ENCODE assay signal across 8 cellular contexts in the genomic region with DNA sequence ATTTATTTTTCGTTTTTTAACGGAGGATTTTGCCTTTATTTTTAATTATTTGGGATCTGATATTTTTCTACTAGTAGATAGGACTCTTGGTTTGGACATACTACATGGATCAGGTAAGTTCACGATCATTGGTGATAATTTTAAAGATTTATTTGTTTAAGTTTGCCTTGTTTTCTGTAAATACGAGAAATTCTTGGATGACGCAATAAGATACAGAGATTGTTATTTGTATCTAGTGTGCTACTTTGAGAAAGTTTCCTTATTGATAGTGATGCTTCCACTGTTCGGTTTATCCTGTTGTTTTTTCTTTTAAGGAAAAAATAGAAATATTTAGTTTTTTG.
A peak's percentile ranks its signal among the peaks of the same experiment; 100 is the strongest.
DNase-seq lines count a peak whose midpoint lies in the region; TF ChIP-seq lines count a peak whose summit lies in the region.

No MANE protein-coding gene starts in this region.

- H3K36me3 ChIP-seq in mucosa of stomach (ENCODE audit: control insufficient read depth, insufficient read depth, low read length) = no peaks in the 10 kb centered on the region

- in situ Hi-C loops in ACHN (cut with HindIII; ENCODE audit: low pct_ligation_motif_present, low pct_unique_long_range_greater_than_20kb, low sequenced_read_pairs) = loop anchor here (25.0 kb wide), 1 partner anchor 88 kb away; no protein-coding TSS in a partner anchor

- DNase-seq in AG09309 (ENCODE audit: low read depth) = no peak
- DNase-seq in Kasumi-1 (lab: John Stamatoyannopoulos, UW) = peak; percentile 37 to 56
- DNase-seq in cerebellar cortex (ENCODE audit: low spot score) = peak; percentile 40
- no peak for DNase-seq in NCI-H526 treated with DMSO at 0.1 percent for 48 hours (lab: John Stamatoyannopoulos, UW)
- no peak for DNase-seq in ecto neural progenitor cell (ENCODE audit: low spot score)
- no peak for DNase-seq in activated CD8-positive, alpha-beta memory T cell treated with anti-CD3 and anti-CD28 coated beads for 24 hours
- no peak for DNase-seq in ACHN

- H3K4me3 ChIP-seq in AG09309 (ENCODE audit: control insufficient read depth, low read depth, low read length) (peak overlapping the region; percentile 58), mucosa of stomach (ENCODE audit: low read length) (peak overlapping the region; percentile 95)

- peak overlapping the region; percentile 100 for H3K9ac ChIP-seq in mucosa of stomach (ENCODE audit: low read length)

- H3K27me3 ChIP-seq in mucosa of stomach (ENCODE audit: control insufficient read depth, insufficient read depth, low read length) = no peaks in the 10 kb centered on the region

- TF ChIP-seq CTCF in AG09309 (IDR thresholded peaks at IDR 0.05; ENCODE audit: control insufficient read depth, insufficient read depth, low read depth, low read length, missing control alignments) = no peak

- H3K9me3 ChIP-seq in mucosa of stomach (ENCODE audit: control insufficient read depth, low read length) = no peaks in the 10 kb centered on the region

- peaks cover 13% of the 10 kb centered on the region for H3K4me1 ChIP-seq in mucosa of stomach (ENCODE audit: control insufficient read depth, insufficient read depth, low read length)

Comparison
In these comparisons a context has a peak if more than half of its experiments do, and no peak if none do; other contexts are left out.
1. DNase-seq: peak in Kasumi-1 (2 of 2) and cerebellar cortex (single experiment); none in AG09309 (single experiment), NCI-H526 treated with DMSO at 0.1 percent for 48 hours (single experiment), ecto neural progenitor cell (single experiment), activated CD8-positive, alpha-beta memory T cell treated with anti-CD3 and anti-CD28 coated beads for 24 hours (single experiment) and ACHN (single experiment).